In the genomic region with DNA sequence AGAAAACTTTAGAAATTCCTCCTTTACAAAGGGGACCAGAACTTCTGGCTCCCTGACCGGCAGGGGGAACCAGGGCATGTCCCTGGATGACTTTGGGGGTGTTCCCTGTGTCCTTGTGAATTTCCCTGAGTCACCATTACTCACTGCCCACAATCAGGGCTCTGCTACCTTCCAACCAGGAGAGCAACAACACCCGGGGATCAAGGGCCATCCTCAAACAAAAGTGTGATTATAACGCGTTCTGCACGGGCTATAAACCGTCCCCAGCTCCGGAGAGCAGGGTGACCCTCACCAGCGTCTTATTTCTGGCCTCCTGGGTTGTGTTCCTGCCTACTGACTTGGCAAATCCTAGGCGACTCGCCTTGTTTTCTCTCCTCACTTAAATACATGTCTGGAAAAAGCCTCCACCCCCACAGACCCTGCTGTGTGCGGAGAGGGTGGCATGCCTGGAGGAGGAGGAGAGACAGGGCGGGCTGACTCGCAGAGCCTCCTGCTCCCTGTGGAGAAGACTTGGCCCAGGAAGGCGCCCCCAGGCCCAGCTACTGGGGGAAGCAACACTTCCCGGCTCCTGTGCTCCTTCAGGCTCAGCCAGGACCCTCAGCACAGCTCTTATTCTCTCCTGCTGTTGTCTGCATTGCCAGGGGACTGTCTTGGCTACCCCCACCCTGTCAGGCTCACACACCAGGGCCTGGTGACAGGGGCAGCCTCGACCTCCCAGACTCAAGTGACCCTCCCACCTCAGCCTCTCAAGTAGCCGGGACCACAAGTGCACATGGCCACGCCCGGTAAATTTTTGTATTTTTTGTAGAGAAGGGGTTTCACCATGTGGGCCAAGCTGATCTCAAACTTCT, we compare ENCODE assay signal across 8 cellular contexts. TPM values are rescaled to one million over a fixed set of nuclear protein-coding genes. Genes with fewer than 3 reads are reported as not detected.
A peak's percentile ranks its signal among the peaks of the same experiment; 100 is the strongest.
DNase-seq lines count a peak whose midpoint lies in the region; ATAC-seq, FAIRE-seq and TF ChIP-seq lines count a peak whose summit lies in the region.

No MANE protein-coding gene starts in this region.

- CTCF ChIA-PET in HEK293T (lab: Yijun Ruan, JAX): interaction anchor here (0.6 to 1.5 kb wide), 3 partner anchors 8 to 112 kb away, joined by 4 to 6 read pairs (median 5); no protein-coding TSS in a partner anchor

- H3K4me1 Mint-ChIP-seq in glutamatergic neuron (ENCODE audit: low read depth, unreplicated experiment): peaks cover 2% of the 10 kb centered on the region
- H3K4me1 Mint-ChIP-seq in activated T-helper 2 cell treated with anti-CD3 and anti-CD28 coated beads, Interferon-gamma antibody, Interleukin-2, Interleukin-4, amounts not matched to agents 10 μg/mL and 5 μg/mL and 100 μg/mL, durations not matched to agents 14 hours and 24 hours and 36 hours (ENCODE audit: low read depth): peaks cover 14% of the 10 kb centered on the region

- H3K4me1 ChIP-seq in pancreas: no peaks in the 10 kb centered on the region

- no peaks in the 10 kb centered on the region for H3K9me3 ChIP-seq in pancreas

- no peaks in the 10 kb centered on the region for H3K27me3 ChIP-seq in pancreas

- TF ChIP-seq CTCF in glutamatergic neuron (IDR thresholded peaks at IDR 0.05; ENCODE audit: partially characterized antibody, unreplicated experiment): peak; percentile 20
- no peak for TF ChIP-seq CTCF in pancreas (IDR thresholded peaks at IDR 0.05)

- POLR2A ChIA-PET in HEK293T (lab: Yijun Ruan, JAX): interaction anchor here (0.9 to 4.1 kb wide), 3 partner anchors 78 to 111 kb away, joined by 3 to 26 read pairs (median 11); a partner anchor contains a TSS

- H3K4me3 Mint-ChIP-seq in glutamatergic neuron (ENCODE audit: unreplicated experiment): no peak overlapping the region
- H3K4me3 Mint-ChIP-seq in activated T-helper 2 cell treated with anti-CD3 and anti-CD28 coated beads, Interferon-gamma antibody, Interleukin-2, Interleukin-4, amounts not matched to agents 10 μg/mL and 5 μg/mL and 100 μg/mL, durations not matched to agents 14 hours and 24 hours and 36 hours (ENCODE audit: low read depth): no peak overlapping the region

- FAIRE-seq in pancreas (lab: Jason Lieb, UNC) (no peak), GM19239 (lab: Jason Lieb, UNC) (no peak)

- intact Hi-C loops in pancreas (cut with DNase I): loop anchor here in 1 of 3 donors (10.0 kb wide), 1 partner anchor 145 kb away; no protein-coding TSS in a partner anchor
- intact Hi-C loops in activated T-helper 2 cell treated with anti-CD3 and anti-CD28 coated beads, Interferon-gamma antibody, Interleukin-2, Interleukin-4, amounts not matched to agents 10 μg/mL and 5 μg/mL and 100 μg/mL, durations not matched to agents 14 hours and 24 hours and 36 hours (cut with micrococcal nuclease): no loop called here

- no peak overlapping the region for H3K27ac Mint-ChIP-seq in glutamatergic neuron (ENCODE audit: unreplicated experiment)
- H3K27ac Mint-ChIP-seq in activated T-helper 2 cell treated with anti-CD3 and anti-CD28 coated beads, Interferon-gamma antibody, Interleukin-2, Interleukin-4, amounts not matched to agents 10 μg/mL and 5 μg/mL and 100 μg/mL, durations not matched to agents 14 hours and 24 hours and 36 hours: no peak overlapping the region

- WGBS in pancreas, 2 donors: 76 to 78% methylated on average over 19 of the region's 19 CpGs

- H3K36me3 Mint-ChIP-seq in glutamatergic neuron (ENCODE audit: unreplicated experiment): no peaks in the 10 kb centered on the region
- H3K36me3 Mint-ChIP-seq in activated T-helper 2 cell treated with anti-CD3 and anti-CD28 coated beads, Interferon-gamma antibody, Interleukin-2, Interleukin-4, amounts not matched to agents 10 μg/mL and 5 μg/mL and 100 μg/mL, durations not matched to agents 14 hours and 24 hours and 36 hours (ENCODE audit: low read depth): no peaks in the 10 kb centered on the region

- peaks cover 7% of the 10 kb centered on the region for H3K27me3 Mint-ChIP-seq in glutamatergic neuron (ENCODE audit: unreplicated experiment)
- H3K27me3 Mint-ChIP-seq in activated T-helper 2 cell treated with anti-CD3 and anti-CD28 coated beads, Interferon-gamma antibody, Interleukin-2, Interleukin-4, amounts not matched to agents 10 μg/mL and 5 μg/mL and 100 μg/mL, durations not matched to agents 14 hours and 24 hours and 36 hours (ENCODE audit: low read depth): no peaks in the 10 kb centered on the region

- H3K9me3 Mint-ChIP-seq in glutamatergic neuron (ENCODE audit: unreplicated experiment): peaks cover 3% of the 10 kb centered on the region
- no peaks in the 10 kb centered on the region for H3K9me3 Mint-ChIP-seq in activated T-helper 2 cell treated with anti-CD3 and anti-CD28 coated beads, Interferon-gamma antibody, Interleukin-2, Interleukin-4, amounts not matched to agents 10 μg/mL and 5 μg/mL and 100 μg/mL, durations not matched to agents 14 hours and 24 hours and 36 hours

- ATAC-seq in pancreas (peak in 3 of 4 donors; percentile 55 to 67 (median 61)), HG03469 (IDR thresholded peaks at IDR 0.05; ENCODE audit: unreplicated experiment) (no peak)

- peak; percentile 94 for DNase-seq in AG20443 (ENCODE audit: low spot score)
- peak; percentile 46 for DNase-seq in HEK293T (ENCODE audit: extremely low spot score)
- DNase-seq in UCSD-AML1 (lab: John Stamatoyannopoulos, UW; ENCODE audit: unreplicated experiment): peak; percentile 53
- DNase-seq in glutamatergic neuron: no peak
- no peak for DNase-seq in pancreas
- DNase-seq in GM19239 (ENCODE audit: insufficient read length, low spot score): no peak
- no peak for DNase-seq in activated T-helper 2 cell treated with anti-CD3 and anti-CD28 coated beads, Interferon-gamma antibody, Interleukin-2, Interleukin-4, amounts not matched to agents 10 μg/mL and 5 μg/mL and 100 μg/mL, durations not matched to agents 14 hours and 24 hours and 36 hours (ENCODE audit: low spot score)

- no peak overlapping the region for H3K27ac ChIP-seq in pancreas

- H3K36me3 ChIP-seq in pancreas: no peaks in the 10 kb centered on the region

- H3K4me3 ChIP-seq in pancreas: no peak overlapping the region

TF ChIP-seq in HEK293T, 16 proteins besides CTCF, POLR2A, EP300 and RAD21:
- TF ChIP-seq L3MBTL2 (conservative IDR thresholded peaks at IDR 0.05): no peak; the same call in 1 of the 2 replicates
- no peak for TF ChIP-seq LEF1 (IDR thresholded peaks at IDR 0.05; ENCODE audit: borderline replicate concordance)
- TF ChIP-seq ELF4 (IDR thresholded peaks at IDR 0.05): no peak
- TF ChIP-seq ZNF384 (IDR thresholded peaks at IDR 0.05): no peak
- no peak for TF ChIP-seq FOXA1 (IDR thresholded peaks at IDR 0.05)
- TF ChIP-seq TARDBP (IDR thresholded peaks at IDR 0.05): no peak
- TF ChIP-seq BHLHE40 (IDR thresholded peaks at IDR 0.05; ENCODE audit: borderline replicate concordance): no peak
- no peak for TF ChIP-seq FOXM1 (IDR thresholded peaks at IDR 0.05; ENCODE audit: borderline replicate concordance)
- no peak for TF ChIP-seq SUZ12 (IDR thresholded peaks at IDR 0.05)
- TF ChIP-seq, protein P1, sequence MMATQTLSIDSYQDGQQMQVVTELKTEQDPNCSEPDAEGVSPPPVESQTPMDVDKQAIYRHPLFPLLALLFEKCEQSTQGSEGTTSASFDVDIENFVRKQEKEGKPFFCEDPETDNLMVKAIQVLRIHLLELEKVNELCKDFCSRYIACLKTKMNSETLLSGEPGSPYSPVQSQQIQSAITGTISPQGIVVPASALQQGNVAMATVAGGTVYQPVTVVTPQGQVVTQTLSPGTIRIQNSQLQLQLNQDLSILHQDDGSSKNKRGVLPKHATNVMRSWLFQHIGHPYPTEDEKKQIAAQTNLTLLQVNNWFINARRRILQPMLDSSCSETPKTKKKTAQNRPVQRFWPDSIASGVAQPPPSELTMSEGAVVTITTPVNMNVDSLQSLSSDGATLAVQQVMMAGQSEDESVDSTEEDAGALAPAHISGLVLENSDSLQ (IDR thresholded peaks at IDR 0.05): no peak
- TF ChIP-seq ARNT (IDR thresholded peaks at IDR 0.05): no peak
- no peak for TF ChIP-seq CTBP1 (IDR thresholded peaks at IDR 0.05; ENCODE audit: borderline replicate concordance)
- TF ChIP-seq HDGF (IDR thresholded peaks at IDR 0.05; ENCODE audit: borderline replicate concordance): no peak
- TF ChIP-seq FOXK2 (IDR thresholded peaks at IDR 0.05): no peak
- TF ChIP-seq NFRKB (IDR thresholded peaks at IDR 0.05): no peak
- no peak for TF ChIP-seq SP1 (IDR thresholded peaks at IDR 0.05)

RNA-seq across cellular contexts. Expression of a gene that starts 54.1 kb away (rescaled TPM):
- total RNA-seq in glutamatergic neuron (ENCODE audit: unreplicated experiment): not detected
- 10 to 100 TPM in 1 of 6 donors, 1 to 10 TPM in 4, under 1 TPM in 1; 0.98 to 13.2 (median 3.3) TPM for total RNA-seq in pancreas
- 1 to 10 TPM; 1.7 to 3.2 TPM for polyA plus RNA-seq in pancreas
- 0.64 and 0.87 TPM in 2 replicates for total RNA-seq in activated T-helper 2 cell treated with anti-CD3 and anti-CD28 coated beads, Interferon-gamma antibody, Interleukin-2, Interleukin-4, amounts not matched to agents 10 μg/mL and 5 μg/mL and 100 μg/mL, durations not matched to agents 14 hours and 24 hours and 36 hours

Comparison
In these comparisons a context has a peak if more than half of its experiments do, and no peak if none do; other contexts are left out.
1. DNase-seq: peak in AG20443 (single experiment), HEK293T (single experiment) and UCSD-AML1 (single experiment); none in glutamatergic neuron (single experiment), pancreas (0 of 6), GM19239 (single experiment) and activated T-helper 2 cell treated with anti-CD3 and anti-CD28 coated beads, Interferon-gamma antibody, Interleukin-2, Interleukin-4, amounts not matched to agents 10 μg/mL and 5 μg/mL and 100 μg/mL, durations not matched to agents 14 hours and 24 hours and 36 hours (single experiment).